Comparison of ENCODE assay signal across 1 cellular context in the genomic region with DNA sequence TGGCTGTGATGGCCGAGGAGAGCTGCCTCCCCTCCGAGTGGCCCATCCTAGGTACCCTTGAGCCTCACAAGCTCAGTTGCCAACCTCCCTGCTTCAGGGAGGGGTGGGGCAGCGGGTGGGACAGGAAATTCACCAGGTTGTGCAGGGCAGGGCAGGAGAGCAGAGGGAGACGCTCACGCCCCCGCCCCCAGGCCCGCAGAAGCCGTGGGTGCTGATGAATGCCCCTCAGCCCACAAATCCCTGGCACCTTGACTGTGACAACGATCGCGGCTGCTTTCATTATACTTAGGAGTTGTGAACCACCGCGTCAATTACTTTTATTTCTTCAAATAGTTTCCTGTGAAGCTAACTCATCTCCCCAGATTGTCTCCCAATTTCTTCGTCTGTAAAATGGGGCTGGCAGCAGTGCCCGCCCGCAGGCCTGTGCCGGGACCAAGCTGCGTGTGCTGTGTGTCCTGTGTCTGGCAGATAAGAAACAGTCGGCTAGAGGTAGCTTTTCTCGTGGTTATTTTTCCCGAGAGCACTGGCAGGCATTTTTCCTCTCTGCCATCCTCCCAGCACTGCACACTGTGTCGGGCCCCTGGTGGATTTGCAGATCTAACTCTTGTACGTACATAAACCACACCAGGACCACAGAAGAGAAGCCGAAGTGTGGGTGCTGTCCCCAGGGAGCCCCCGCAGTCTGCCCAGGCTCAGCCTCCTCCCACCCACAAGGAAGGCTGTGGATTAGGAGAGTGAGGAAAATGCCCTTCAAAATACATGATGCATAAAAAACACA.
TF ChIP-seq lines count a peak whose summit lies in the region.

No MANE protein-coding gene starts in this region.

TF ChIP-seq in WTC11, 78 proteins besides CTCF, POLR2A, EP300 and RAD21 (continued from another document):
- TF ChIP-seq, protein P1, sequence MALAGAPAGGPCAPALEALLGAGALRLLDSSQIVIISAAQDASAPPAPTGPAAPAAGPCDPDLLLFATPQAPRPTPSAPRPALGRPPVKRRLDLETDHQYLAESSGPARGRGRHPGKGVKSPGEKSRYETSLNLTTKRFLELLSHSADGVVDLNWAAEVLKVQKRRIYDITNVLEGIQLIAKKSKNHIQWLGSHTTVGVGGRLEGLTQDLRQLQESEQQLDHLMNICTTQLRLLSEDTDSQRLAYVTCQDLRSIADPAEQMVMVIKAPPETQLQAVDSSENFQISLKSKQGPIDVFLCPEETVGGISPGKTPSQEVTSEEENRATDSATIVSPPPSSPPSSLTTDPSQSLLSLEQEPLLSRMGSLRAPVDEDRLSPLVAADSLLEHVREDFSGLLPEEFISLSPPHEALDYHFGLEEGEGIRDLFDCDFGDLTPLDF (CRISPR knock-in tag; IDR thresholded peaks at IDR 0.05): no peak
TF ChIP-seq in WTC11: peak in this region for 0.
